36 cellular contexts compared by ENCODE assay signal in genomic region chr18:526681-527080, GRCh38. TPM values are rescaled to one million over a fixed set of nuclear protein-coding genes. Genes with fewer than 3 reads are reported as not detected.
"Had no signal": no experiment of that assay in that cellular context is flagged by ENCODE, and none has a peak within 500 bp of the region (broad histone marks: within the 10 kb centered on the region; RNA-seq: fewer than 3 reads in every experiment).

No MANE protein-coding gene starts in this region.

- H3K9me2 ChIP-seq: SK-N-SH had no signal

- H3K4me3 Mint-ChIP-seq: activated B cell treated with CpG ODN at 0.5 μM for 24 hours; activated CD4-positive, alpha-beta memory T cell treated with anti-CD3 and anti-CD28 coated beads for 36 hours; activated naive CD4-positive, alpha-beta T cell treated with anti-CD3 and anti-CD28 coated beads for 36 hours; activated T-cell treated with anti-CD3 and anti-CD28 coated beads, Interleukin-2, amount 50 U/mL, for 4 hours; activated T-helper 1 cell treated with anti-CD3 and anti-CD28 coated beads, Interleukin-12 subunit alpha, Interleukin-12 subunit beta, Interleukin-2, Interleukin-4 antibody, amounts not matched to agents 30 ng/mL and 10 ng/mL and 1 ng/mL, durations not matched to agents 14 hours and 24 hours and 36 hours; T-cell had no signal

- H3K27me3 ChIP-seq: adrenal gland, body of pancreas, breast epithelium, Peyer's patch, SJSA1 had no signal

- H3K27ac Mint-ChIP-seq: activated B cell treated with CpG ODN at 0.5 μM for 24 hours; activated CD4-positive, alpha-beta memory T cell treated with anti-CD3 and anti-CD28 coated beads for 36 hours; activated naive CD4-positive, alpha-beta T cell treated with anti-CD3 and anti-CD28 coated beads for 36 hours; activated naive CD4-positive, alpha-beta T cell treated with anti-CD3 and anti-CD28 coated beads, Interleukin-2, amount 50 U/mL, for 72 hours; activated T-helper 1 cell treated with anti-CD3 and anti-CD28 coated beads, Interleukin-12 subunit alpha, Interleukin-12 subunit beta, Interleukin-2, Interleukin-4 antibody, amounts not matched to agents 30 ng/mL and 10 ng/mL and 1 ng/mL, durations not matched to agents 14 hours and 24 hours and 36 hours; T-cell had no signal

- H3K27ac ChIP-seq: adrenal gland, body of pancreas, breast epithelium, Peyer's patch, SJSA1, VCaP had no signal

- H3K36me3 ChIP-seq: adrenal gland, breast epithelium, Peyer's patch, SJSA1 had no signal

- H3K4me1 Mint-ChIP-seq: activated B cell treated with CpG ODN at 0.5 μM for 24 hours, T-cell had no signal

- H3K9ac ChIP-seq: SK-N-SH had no signal

- H3K4me3 ChIP-seq: adrenal gland, body of pancreas, breast epithelium, Peyer's patch, SJSA1 had no signal

- DNase-seq: activated B cell treated with CpG ODN at 0.5 μM for 24 hours; activated CD4-positive, alpha-beta memory T cell treated with anti-CD3 and anti-CD28 coated beads for 36 hours; activated CD4-positive, alpha-beta T cell treated with anti-CD3 and anti-CD28 coated beads for 4 hours; activated CD4-positive, alpha-beta T cell treated with anti-CD3 and anti-CD28 coated beads, Interleukin-2, amount 50 U/mL, for 1 hour; activated CD4-positive, CD25-positive, alpha-beta regulatory T cell treated with anti-CD3 and anti-CD28 coated beads, Interleukin-2, amount 50 U/mL, for 72 hours; activated CD8-positive, alpha-beta memory T cell treated with anti-CD3 and anti-CD28 coated beads, Interleukin-2, amount 50 U/mL, for 4 hours; activated gamma-delta T cell treated with Interleukin-2 at 50 U/mL for 16 hours; activated naive CD4-positive, alpha-beta T cell treated with anti-CD3 and anti-CD28 coated beads for 36 hours; activated T-cell treated with anti-CD3 and anti-CD28 coated beads for 4 hours; activated T-cell treated with anti-CD3 and anti-CD28 coated beads, Interleukin-2, amount 50 U/mL, for 4 hours; adrenal gland; body of pancreas; NCI-H1105 treated with DMSO at 0.1 percent for 48 hours; NCI-H1436; NCI-H1694; NCI-H1930; NCI-H345; NCI-H524 treated with DMSO at 0.1 percent for 48 hours; NK-92 treated with Interleukin-12 subunit alpha and Interleukin-12 subunit beta, amount 100 ng/mL, for 24 hours; PC-3; Peyer's patch; RPMI8226; SHP77 treated with DMSO at 0.1 percent for 48 hours; SK-N-SH; T-cell; T-helper 2 cell; T-helper 9 cell had no signal

- H3K4me2 ChIP-seq: SK-N-SH had no signal

- H3K4me1 ChIP-seq: adrenal gland, breast epithelium, Peyer's patch had no signal

- H3K36me3 Mint-ChIP-seq: activated CD4-positive, alpha-beta memory T cell treated with anti-CD3 and anti-CD28 coated beads for 36 hours; activated naive CD4-positive, alpha-beta T cell treated with anti-CD3 and anti-CD28 coated beads, Interleukin-2, amount 50 U/mL, for 72 hours; T-cell had no signal

- H3K9me3 Mint-ChIP-seq: activated B cell treated with CpG ODN at 0.5 μM for 24 hours; activated CD4-positive, alpha-beta memory T cell treated with anti-CD3 and anti-CD28 coated beads for 36 hours; activated naive CD4-positive, alpha-beta T cell treated with anti-CD3 and anti-CD28 coated beads for 36 hours; activated naive CD4-positive, alpha-beta T cell treated with anti-CD3 and anti-CD28 coated beads, Interleukin-2, amount 50 U/mL, for 72 hours; activated T-cell treated with anti-CD3 and anti-CD28 coated beads, Interleukin-2, amount 50 U/mL, for 4 hours; activated T-helper 1 cell treated with anti-CD3 and anti-CD28 coated beads, Interleukin-12 subunit alpha, Interleukin-12 subunit beta, Interleukin-2, Interleukin-4 antibody, amounts not matched to agents 30 ng/mL and 10 ng/mL and 1 ng/mL, durations not matched to agents 14 hours and 24 hours and 36 hours; T-cell had no signal

- ATAC-seq: activated naive CD4-positive, alpha-beta T cell treated with anti-CD3 and anti-CD28 coated beads, Interleukin-2, amount 50 U/mL, for 72 hours; activated T-cell treated with anti-CD3 and anti-CD28 coated beads, Interleukin-2, amount 50 U/mL, for 4 hours; body of pancreas; PC-3; T-cell had no signal

RNA-seq across cellular contexts. Expression of gene COLEC12, which starts 26.2 kb away (rescaled TPM):
- total RNA-seq: activated B cell treated with CpG ODN at 0.5 μM for 24 hours; activated CD4-positive, alpha-beta memory T cell treated with anti-CD3 and anti-CD28 coated beads for 36 hours; activated naive CD4-positive, alpha-beta T cell treated with anti-CD3 and anti-CD28 coated beads for 36 hours; activated naive CD4-positive, alpha-beta T cell treated with anti-CD3 and anti-CD28 coated beads, Interleukin-2, amount 50 U/mL, for 72 hours; activated T-helper 1 cell treated with anti-CD3 and anti-CD28 coated beads, Interleukin-12 subunit alpha, Interleukin-12 subunit beta, Interleukin-2, Interleukin-4 antibody, amounts not matched to agents 30 ng/mL and 10 ng/mL and 1 ng/mL, durations not matched to agents 14 hours and 24 hours and 36 hours had no signal

RNA-seq across cellular contexts. Expression of gene CETN1, which starts 53.5 kb away (rescaled TPM):
- total RNA-seq: activated B cell treated with CpG ODN at 0.5 μM for 24 hours; activated CD4-positive, alpha-beta memory T cell treated with anti-CD3 and anti-CD28 coated beads for 36 hours; activated naive CD4-positive, alpha-beta T cell treated with anti-CD3 and anti-CD28 coated beads for 36 hours; activated naive CD4-positive, alpha-beta T cell treated with anti-CD3 and anti-CD28 coated beads, Interleukin-2, amount 50 U/mL, for 72 hours; activated T-cell treated with anti-CD3 and anti-CD28 coated beads, Interleukin-2, amount 50 U/mL, for 4 hours; activated T-helper 1 cell treated with anti-CD3 and anti-CD28 coated beads, Interleukin-12 subunit alpha, Interleukin-12 subunit beta, Interleukin-2, Interleukin-4 antibody, amounts not matched to agents 30 ng/mL and 10 ng/mL and 1 ng/mL, durations not matched to agents 14 hours and 24 hours and 36 hours; adrenal gland; astrocyte; body of pancreas; breast epithelium; cardiac septum; M059J; NCI-H460; PC-3; Peyer's patch; SJSA1; T-cell had no signal
- polyA plus RNA-seq: adrenal gland, SK-N-SH had no signal
